8 cellular contexts compared by ENCODE assay signal in genomic region chr4:38730830-38731646, GRCh38. TPM values are rescaled to one million over a fixed set of nuclear protein-coding genes. Genes with fewer than 3 reads are reported as not detected.
DNase-seq lines count a peak whose midpoint lies in the region; ATAC-seq and TF ChIP-seq lines count a peak whose summit lies in the region.

No MANE protein-coding gene starts in this region.

- ATAC-seq in GM21576 (IDR thresholded peaks at IDR 0.05; ENCODE audit: unreplicated experiment) (peak; percentile 83), RWPE2 (ENCODE audit: low read depth) (peak; percentile 87), upper lobe of left lung (ENCODE audit: low FRiP score in 2 of 2) (peak; percentile 76 to 90)

- H3K18ac ChIP-seq in trophoblast cell (ENCODE audit: low read length): no peak overlapping the region

- H3K9ac ChIP-seq in trophoblast cell (ENCODE audit: low read length): no peak overlapping the region

- H3K14ac ChIP-seq in trophoblast cell (ENCODE audit: low read length): no peak overlapping the region

- H3K4me2 ChIP-seq in trophoblast cell (ENCODE audit: low read length): no peak overlapping the region

- DNase-seq in EH (ENCODE audit: low read depth): peak; percentile 92
- peak; percentile 43 for DNase-seq in HuH-7.5 (ENCODE audit: low spot score)
- DNase-seq in RWPE2 (ENCODE audit: low spot score): no peak
- peak; percentile 79 for DNase-seq in activated gamma-delta T cell treated with Interleukin-2 at 50 U/mL for 16 hours
- DNase-seq in glomerular endothelial cell (ENCODE audit: extremely low read depth, low read depth, low spot score): peak; percentile 42
- DNase-seq in trophoblast cell: peak; percentile 54 to 82
- peak; percentile 80 to 91 for DNase-seq in upper lobe of left lung

- no peaks in the 10 kb centered on the region for H3K79me2 ChIP-seq in trophoblast cell (ENCODE audit: control insufficient read depth, insufficient read depth, low read length, poor library complexity)

- no peak overlapping the region for H2BK12ac ChIP-seq in trophoblast cell (ENCODE audit: low read length)

- H3K27ac ChIP-seq in RWPE2 (ENCODE audit: poor library complexity, severe bottlenecking) (no peak overlapping the region), trophoblast cell (ENCODE audit: low read depth, low read length) (no peak overlapping the region), upper lobe of left lung (no peak overlapping the region)

- no peaks in the 10 kb centered on the region for H3K27me3 ChIP-seq in RWPE2 (ENCODE audit: insufficient read depth, poor library complexity, severe bottlenecking)
- H3K27me3 ChIP-seq in trophoblast cell (ENCODE audit: insufficient read depth, low read length): no peaks in the 10 kb centered on the region
- no peaks in the 10 kb centered on the region for H3K27me3 ChIP-seq in upper lobe of left lung

- H3K4me3 ChIP-seq in RWPE2 (ENCODE audit: severe bottlenecking) (no peak overlapping the region), trophoblast cell (ENCODE audit: low read depth, low read length) (no peak overlapping the region), upper lobe of left lung (no peak overlapping the region)

- H2BK120ac ChIP-seq in trophoblast cell (ENCODE audit: insufficient read depth, low read length, poor library complexity): no peak overlapping the region

- TF ChIP-seq CTCF in RWPE2 (IDR thresholded peaks at IDR 0.05; ENCODE audit: poor library complexity, severe bottlenecking): peak; percentile 93
- peak; percentile 88 to 95 (median 94) for TF ChIP-seq CTCF in upper lobe of left lung (IDR thresholded peaks at IDR 0.05)

- no CpG with 5 or more reads among the region's 23 CpGs for WGBS in trophoblast cell (ENCODE audit: extremely low coverage, insufficient coverage, insufficient read length)
- 16 to 35% methylated on average over 16 to 23 of the region's 23 CpGs for WGBS in upper lobe of left lung, 2 donors

- no peak overlapping the region for H2AK5ac ChIP-seq in trophoblast cell (ENCODE audit: low read length)

- H3K4me1 ChIP-seq in RWPE2 (ENCODE audit: insufficient read depth, poor library complexity, severe bottlenecking) (peaks cover 7% of the 10 kb centered on the region), trophoblast cell (ENCODE audit: control insufficient read depth in 1 of 2, insufficient read depth in 2 of 2, low read length in 2 of 2) (no peaks in the 10 kb centered on the region), upper lobe of left lung (peaks cover 7 to 22% (median 18%) of the 10 kb centered on the region in 4 donors)

- no peak overlapping the region for H4K91ac ChIP-seq in trophoblast cell (ENCODE audit: low read depth, low read length)

- H3K79me1 ChIP-seq in trophoblast cell (ENCODE audit: low read length): no peaks in the 10 kb centered on the region

- TF ChIP-seq EP300 in upper lobe of left lung (IDR thresholded peaks at IDR 0.05): no peak

- H3K9me3 ChIP-seq in RWPE2 (ENCODE audit: severe bottlenecking) (no peaks in the 10 kb centered on the region), trophoblast cell (ENCODE audit: insufficient read depth, low read depth, low read length) (peaks cover 15% of the 10 kb centered on the region), upper lobe of left lung (no peaks in the 10 kb centered on the region)

- H4K8ac ChIP-seq in trophoblast cell (ENCODE audit: low read depth, low read length): no peak overlapping the region

- no peak overlapping the region for H4K12ac ChIP-seq in trophoblast cell (ENCODE audit: low read depth, low read length)

- H3K36me3 ChIP-seq in RWPE2 (ENCODE audit: low read depth) (no peaks in the 10 kb centered on the region), trophoblast cell (ENCODE audit: control insufficient read depth in 1 of 2, insufficient read depth in 2 of 2, low read length in 2 of 2) (no peaks in the 10 kb centered on the region), upper lobe of left lung (no peaks in the 10 kb centered on the region)

- H3K4ac ChIP-seq in trophoblast cell (ENCODE audit: low read depth, low read length): no peak overlapping the region

- H2BK5ac ChIP-seq in trophoblast cell (ENCODE audit: low read depth, low read length, poor library complexity): no peak overlapping the region

- H3K23ac ChIP-seq in trophoblast cell (ENCODE audit: low read length): no peak overlapping the region

- H2AFZ ChIP-seq in trophoblast cell (ENCODE audit: insufficient read depth, low read length, poor library complexity): no peak overlapping the region

- TF ChIP-seq POLR2A in upper lobe of left lung (IDR thresholded peaks at IDR 0.05): peak in 1 of 4 donors; percentile 18

RNA-seq across cellular contexts. Expression of gene TLR10, which starts 51.8 kb away (rescaled TPM):
- total RNA-seq in glomerular endothelial cell: not detected in 2 replicates
- 0.01 TPM in 1 of 2 replicates, not detected in the other for polyA plus RNA-seq in trophoblast cell (2013)
- 1 to 10 TPM in 1 of 6 donors, under 1 TPM in 3, not detected in 2; 0.61 to 1.0 (median 0.81) TPM for total RNA-seq in upper lobe of left lung
